ENCODE assay signal across 14 cellular contexts in the genomic region with DNA sequence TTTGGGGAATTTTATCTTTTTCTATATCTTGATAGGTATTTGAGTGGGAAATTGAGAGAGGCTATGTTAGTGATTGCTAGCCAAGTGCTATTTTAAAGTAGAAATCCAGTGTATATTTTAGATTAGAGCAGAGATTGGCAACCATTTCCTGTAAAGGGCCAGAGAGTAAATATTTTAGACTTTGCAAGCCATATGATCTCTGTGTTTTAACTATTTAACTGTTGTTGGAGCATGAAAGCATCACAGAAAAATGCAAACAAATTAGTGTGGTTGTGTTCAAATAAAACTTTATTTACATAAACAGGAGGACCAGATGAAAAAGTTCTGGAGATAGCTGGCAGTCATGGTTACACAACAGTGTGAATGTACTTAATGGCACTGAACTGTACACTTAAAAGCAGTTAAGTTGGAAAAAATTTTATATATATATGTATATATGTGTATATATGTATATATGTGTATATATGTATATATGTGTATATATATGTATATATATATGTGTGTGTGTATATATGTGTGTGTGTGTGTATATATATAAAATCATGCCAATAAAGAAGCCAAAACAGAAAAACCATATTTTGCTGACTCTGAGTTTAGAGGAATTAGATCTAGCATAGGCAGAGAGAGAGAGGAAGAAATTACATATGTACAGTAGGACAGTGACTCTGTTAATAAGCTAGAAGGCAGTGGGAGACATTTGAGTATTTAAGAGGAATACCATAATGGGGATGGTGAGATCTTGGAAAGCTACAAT.
A peak's percentile ranks its signal among the peaks of the same experiment; 100 is the strongest.
DNase-seq lines count a peak whose midpoint lies in the region; ATAC-seq and TF ChIP-seq lines count a peak whose summit lies in the region.
"Had no signal": no experiment of that assay in that cellular context is flagged by ENCODE, and none has a peak within 500 bp of the region (broad histone marks: within the 10 kb centered on the region; RNA-seq: fewer than 3 reads in every experiment).

No MANE protein-coding gene starts in this region.

- H3K9me3 ChIP-seq in BLaER1 treated with 17β-estradiol and CSF1 and Interleukin-3, amounts not matched to agents 10 nM and 100 nM (replicated peaks in 1 of 11): peaks cover 0 to under 1% (median 0%) of the 10 kb centered on the region in 11 experiments; a peak in 1 of 22 replicates
- H3K9me3 ChIP-seq in mammary epithelial cell (replicated peaks; ENCODE audit: insufficient read depth, low read length) (no peaks in the 10 kb centered on the region), lower lobe of right lung (no peaks in the 10 kb centered on the region)

- H3K4me1 ChIP-seq in BLaER1 treated with 17β-estradiol and CSF1 and Interleukin-3, amounts not matched to agents 10 nM and 100 nM: peaks cover 23 to 57% (median 38%) of the 10 kb centered on the region in 10 experiments; a peak in 19 of 20 replicates
- H3K4me1 ChIP-seq in mammary epithelial cell (ENCODE audit: insufficient read depth, low read length): peaks cover 47% of the 10 kb centered on the region
- H3K4me1 ChIP-seq in lower lobe of right lung: peaks cover 28% of the 10 kb centered on the region

- H3K4me3 Mint-ChIP-seq in stimulated activated memory B cell treated with anti-CD40 and anti-IgM and Interleukin-4, amounts not matched to agents 10 μg/mL and 1 μg/mL and 100 μg/mL, for 72 hours: no peak overlapping the region
- H3K4me3 Mint-ChIP-seq: neural crest cell had no signal

- no peak for TF ChIP-seq CTCF in mammary epithelial cell (conservative IDR thresholded peaks at IDR 0.05 in 1 of 2, IDR thresholded peaks at IDR 0.05 in 1 of 2; ENCODE audit: extremely low read depth in 1 of 2, insufficient read depth in 1 of 2, low read depth in 1 of 2, low read length in 2 of 2)
- TF ChIP-seq CTCF in lower lobe of right lung (IDR thresholded peaks at IDR 0.05): no peak

- H3K27ac Mint-ChIP-seq in stimulated activated memory B cell treated with anti-CD40 and anti-IgM and Interleukin-4, amounts not matched to agents 10 μg/mL and 1 μg/mL and 100 μg/mL, for 72 hours: no peak overlapping the region

- H3K4me3 ChIP-seq in BLaER1 treated with 17β-estradiol and CSF1 and Interleukin-3, amounts not matched to agents 10 nM and 100 nM: no peak overlapping the region
- H3K4me3 ChIP-seq in mammary epithelial cell (replicated peaks in 1 of 3; ENCODE audit: insufficient read depth in 1 of 3, low read depth in 2 of 3, low read length in 3 of 3): no peak overlapping the region
- no peak overlapping the region for H3K4me3 ChIP-seq in lower lobe of right lung

- dilution Hi-C loops in mammary epithelial cell (cut with HindIII; ENCODE audit: low sequenced_read_pairs): no loop called here

- no peaks in the 10 kb centered on the region for H3K36me3 Mint-ChIP-seq in stimulated activated memory B cell treated with anti-CD40 and anti-IgM and Interleukin-4, amounts not matched to agents 10 μg/mL and 1 μg/mL and 100 μg/mL, for 72 hours

- peaks cover 9% of the 10 kb centered on the region for H3K79me2 ChIP-seq in mammary epithelial cell (ENCODE audit: insufficient read depth, low read length)

- peaks cover 0 to 57% (median 47%) of the 10 kb centered on the region in 11 experiments; a peak in 15 of 22 replicates for H4K20me1 ChIP-seq in BLaER1 treated with 17β-estradiol and CSF1 and Interleukin-3, amounts not matched to agents 10 nM and 100 nM
- H4K20me1 ChIP-seq in mammary epithelial cell (ENCODE audit: insufficient read depth, low read length): no peaks in the 10 kb centered on the region

- DNase-seq in HT-29 (ENCODE audit: low spot score): peak; percentile 5
- DNase-seq in mammary epithelial cell: no peak
- DNase-seq in lower lobe of right lung: no peak
- no peak for DNase-seq in NCI-H1930 (lab: John Stamatoyannopoulos, UW)
- no peak for DNase-seq in NCI-H510A treated with DMSO at 0.1 percent for 48 hours (lab: John Stamatoyannopoulos, UW)
- no peak for DNase-seq in NCI-H446 treated with DMSO at 0.1 percent for 48 hours (lab: John Stamatoyannopoulos, UW)
- DNase-seq: C1 segment of cervical spinal cord, H7, kidney, NCI-H2081 treated with DMSO at 0.1 percent for 48 hours, T-helper 9 cell had no signal

- H3K4me1 Mint-ChIP-seq in stimulated activated memory B cell treated with anti-CD40 and anti-IgM and Interleukin-4, amounts not matched to agents 10 μg/mL and 1 μg/mL and 100 μg/mL, for 72 hours: peaks cover 26% of the 10 kb centered on the region

- no peak for ATAC-seq in lower lobe of right lung
- ATAC-seq in stimulated activated memory B cell treated with anti-CD40 and anti-IgM and Interleukin-4, amounts not matched to agents 10 μg/mL and 1 μg/mL and 100 μg/mL, for 72 hours: no peak

- H3K9ac ChIP-seq in BLaER1 treated with 17β-estradiol and CSF1 and Interleukin-3, amounts not matched to agents 10 nM and 100 nM: peak overlapping the region in 3 of 11 experiments; percentile 58 to 80 (median 65); a peak in 4 of 22 replicates
- no peak overlapping the region for H3K9ac ChIP-seq in mammary epithelial cell (ENCODE audit: insufficient read depth, low read length)

- in situ Hi-C loops in mammary epithelial cell (cut with MboI; ENCODE audit: low sequenced_read_pairs in 2 of 2): no loop called here

- H3K27ac ChIP-seq in BLaER1 treated with 17β-estradiol and CSF1 and Interleukin-3, amounts not matched to agents 10 nM and 100 nM: peak overlapping the region in 5 of 11 experiments; percentile 25 to 92 (median 80); a peak in 8 of 22 replicates
- H3K27ac ChIP-seq in mammary epithelial cell (ENCODE audit: insufficient read depth, low read depth, low read length) (peak overlapping the region; percentile 99), lower lobe of right lung (peak overlapping the region; percentile 58)

- H3K36me3 ChIP-seq in BLaER1 treated with 17β-estradiol and CSF1 and Interleukin-3, amounts not matched to agents 10 nM and 100 nM: no peaks in the 10 kb centered on the region
- H3K36me3 ChIP-seq in mammary epithelial cell (ENCODE audit: insufficient read depth, low read length) (no peaks in the 10 kb centered on the region), lower lobe of right lung (no peaks in the 10 kb centered on the region)

- CTCF ChIA-PET in mammary epithelial cell (lab: Charles Lee; ENCODE audit: low non-redundant PET): no interaction called here

- BruUV-seq in mammary epithelial cell (replicated peaks; lab: Mats Ljungman, UMichigan): TSS peak; percentile 64

- no peaks in the 10 kb centered on the region for H3K9me3 Mint-ChIP-seq in stimulated activated memory B cell treated with anti-CD40 and anti-IgM and Interleukin-4, amounts not matched to agents 10 μg/mL and 1 μg/mL and 100 μg/mL, for 72 hours
- H3K9me3 Mint-ChIP-seq: neural crest cell had no signal

- H2AFZ ChIP-seq in mammary epithelial cell (ENCODE audit: low read depth, low read length): no peak overlapping the region

- peaks cover 63 to 86% (median 79%) of the 10 kb centered on the region in 11 experiments for H3K27me3 ChIP-seq in BLaER1 treated with 17β-estradiol and CSF1 and Interleukin-3, amounts not matched to agents 10 nM and 100 nM
- H3K27me3 ChIP-seq in mammary epithelial cell (ENCODE audit: insufficient read depth, low read length) (no peaks in the 10 kb centered on the region), lower lobe of right lung (ENCODE audit: low read depth) (no peaks in the 10 kb centered on the region)

- no peaks in the 10 kb centered on the region for H3K27me3 Mint-ChIP-seq in stimulated activated memory B cell treated with anti-CD40 and anti-IgM and Interleukin-4, amounts not matched to agents 10 μg/mL and 1 μg/mL and 100 μg/mL, for 72 hours

- intact Hi-C loops in mammary epithelial cell (cut with micrococcal nuclease) (loop anchor here (2.0 kb wide), 1 partner anchor 56 kb away; no protein-coding TSS in a partner anchor), lower lobe of right lung (cut with DNase I) (no loop called here)

- peak overlapping the region in 6 of 11 experiments; percentile 68 to 85 (median 72); a peak in 9 of 22 replicates for H3K4me2 ChIP-seq in BLaER1 treated with 17β-estradiol and CSF1 and Interleukin-3, amounts not matched to agents 10 nM and 100 nM
- H3K4me2 ChIP-seq in mammary epithelial cell (ENCODE audit: insufficient read depth, low read depth, low read length): peak overlapping the region; percentile 5
